Comparison of ENCODE assay signal across 10 cellular contexts in genomic region chr11:309558-309855, GRCh38. TPM values are rescaled to one million over a fixed set of nuclear protein-coding genes. Genes with fewer than 3 reads are reported as not detected.
DNase-seq lines count a peak whose midpoint lies in the region; TF ChIP-seq lines count a peak whose summit lies in the region.
"Had no signal": no experiment of that assay in that cellular context is flagged by ENCODE, and none has a peak within 500 bp of the region (broad histone marks: within the 10 kb centered on the region; RNA-seq: fewer than 3 reads in every experiment).

No MANE protein-coding gene starts in this region.

- H3K27ac Mint-ChIP-seq in activated naive CD4-positive, alpha-beta T cell treated with anti-CD3 and anti-CD28 coated beads, Interleukin-2, amount 50 U/mL, for 24 hours, result peak overlapping the region; percentile 99
- H3K27ac Mint-ChIP-seq in mesothelial cell of epicardium, result peak overlapping the region; percentile 86

- DNase-seq in activated naive CD4-positive, alpha-beta T cell treated with Interleukin-2 at 50 U/mL for 16 hours, result no peak
- DNase-seq in brain microvascular endothelial cell (no peak), mesothelial cell of epicardium (ENCODE audit: low spot score in 2 of 2, unreplicated experiment in 2 of 2) (no peak), tibial artery (no peak), NCI-H1417 treated with DMSO at 0.1 percent for 48 hours (lab: John Stamatoyannopoulos, UW) (no peak), NCI-H2107 (lab: John Stamatoyannopoulos, UW) (no peak)
- DNase-seq in stimulated activated CD4-positive, alpha-beta T cell treated with anti-CD3 and anti-CD28 coated beads, Interleukin-4, amount 100 ng/mL, for 1 hour, result no peak
- DNase-seq: stimulated activated naive CD4-positive, alpha-beta T cell treated with Interleukin-2 at 50 U/mL for 16 hours had no signal

- H3K27ac ChIP-seq in brain microvascular endothelial cell (no peak overlapping the region), tibial artery (peak overlapping the region; percentile 67 to 79)

- H3K4me1 ChIP-seq in tibial artery, result peaks cover 0 to 34% (median 18%) of the 10 kb centered on the region in 4 donors

- H3K9me3 ChIP-seq in tibial artery, result no peaks in the 10 kb centered on the region

- H3K9me3 Mint-ChIP-seq in activated naive CD4-positive, alpha-beta T cell treated with anti-CD3 and anti-CD28 coated beads, Interleukin-2, amount 50 U/mL, for 24 hours, result no peaks in the 10 kb centered on the region
- no peaks in the 10 kb centered on the region for H3K9me3 Mint-ChIP-seq in mesothelial cell of epicardium

- H3K27me3 Mint-ChIP-seq in activated naive CD4-positive, alpha-beta T cell treated with anti-CD3 and anti-CD28 coated beads, Interleukin-2, amount 50 U/mL, for 24 hours, result no peaks in the 10 kb centered on the region
- no peaks in the 10 kb centered on the region for H3K27me3 Mint-ChIP-seq in mesothelial cell of epicardium (ENCODE audit: low read depth)

- no peak for TF ChIP-seq CTCF in brain microvascular endothelial cell (IDR thresholded peaks at IDR 0.05; ENCODE audit: low read depth, low read length, missing control alignments)
- no peak for TF ChIP-seq CTCF in mesothelial cell of epicardium (IDR thresholded peaks at IDR 0.05; ENCODE audit: unreplicated experiment)
- TF ChIP-seq CTCF in tibial artery (IDR thresholded peaks at IDR 0.05), result no peak

- H3K4me3 ChIP-seq in brain microvascular endothelial cell (ENCODE audit: low read depth, low read length) (peak overlapping the region; percentile 48), tibial artery (peak overlapping the region; percentile 54)

- intact Hi-C loops in tibial artery (cut with DNase I; ENCODE audit: low total_unique reads), result loop anchor here (10.0 kb wide), 2 partner anchors 55 to 225 kb away; partner anchors contain the start of genes HRAS and LRRC56

- in situ Hi-C loops in brain microvascular endothelial cell (cut with HindIII; ENCODE audit: low pct_ligation_motif_present, low sequenced_read_pairs), result no loop called here

- H3K4me3 Mint-ChIP-seq in activated naive CD4-positive, alpha-beta T cell treated with anti-CD3 and anti-CD28 coated beads, Interleukin-2, amount 50 U/mL, for 24 hours, result peak overlapping the region; percentile 94
- H3K4me3 Mint-ChIP-seq in mesothelial cell of epicardium, result peak overlapping the region; percentile 93

- peaks cover 5% of the 10 kb centered on the region for H3K36me3 Mint-ChIP-seq in activated naive CD4-positive, alpha-beta T cell treated with anti-CD3 and anti-CD28 coated beads, Interleukin-2, amount 50 U/mL, for 24 hours
- H3K36me3 Mint-ChIP-seq in mesothelial cell of epicardium, result no peaks in the 10 kb centered on the region

- peaks cover 54% of the 10 kb centered on the region for H3K4me1 Mint-ChIP-seq in activated naive CD4-positive, alpha-beta T cell treated with anti-CD3 and anti-CD28 coated beads, Interleukin-2, amount 50 U/mL, for 24 hours
- H3K4me1 Mint-ChIP-seq in mesothelial cell of epicardium, result peaks cover 62% of the 10 kb centered on the region

- H3K36me3 ChIP-seq in brain microvascular endothelial cell (replicated peaks) (no peaks in the 10 kb centered on the region), tibial artery (no peaks in the 10 kb centered on the region)

- H3K27me3 ChIP-seq in brain microvascular endothelial cell (replicated peaks) (no peaks in the 10 kb centered on the region), tibial artery (no peaks in the 10 kb centered on the region)

RNA-seq across cellular contexts. Expression of gene IFITM2, which starts 1.9 kb away (rescaled TPM):
- total RNA-seq in mesothelial cell of epicardium, result 208 to 224 TPM (median 210 TPM) in 3 replicates

RNA-seq across cellular contexts. Expression of gene IFITM1, which starts 4.3 kb away (rescaled TPM):
- 120 to 128 TPM (median 122 TPM) in 3 replicates for total RNA-seq in mesothelial cell of epicardium

RNA-seq across cellular contexts. Expression of gene IFITM5, which starts 10.2 kb away (rescaled TPM):
- total RNA-seq in mesothelial cell of epicardium, result not detected in 3 replicates
- total RNA-seq: activated CD8-positive, alpha-beta memory T cell treated with anti-CD3 and anti-CD28 coated beads for 36 hours had no signal

RNA-seq across cellular contexts. Expression of gene IFITM3, which starts 11.2 kb away (rescaled TPM):
- 540 to 561 TPM (median 547 TPM) in 3 replicates for total RNA-seq in mesothelial cell of epicardium

RNA-seq across cellular contexts. Expression of gene PGGHG, which starts 20.6 kb away (rescaled TPM):
- 101 to 109 TPM (median 103 TPM) in 3 replicates for total RNA-seq in mesothelial cell of epicardium
